ENCODE assay signal across 25 cellular contexts in genomic region chr20:19308151-19308550, GRCh38.
DNase-seq lines count a peak whose midpoint lies in the region; TF ChIP-seq lines count a peak whose summit lies in the region.
"Had no signal": no experiment of that assay in that cellular context is flagged by ENCODE, and none has a peak within 500 bp of the region (broad histone marks: within the 10 kb centered on the region; RNA-seq: fewer than 3 reads in every experiment).

No MANE protein-coding gene starts in this region.

- no peak for TF ChIP-seq POLR2A in NB4 (IDR thresholded peaks at IDR 0.05; ENCODE audit: extremely low read depth, insufficient read length)

- no peaks in the 10 kb centered on the region for H3K4me1 Mint-ChIP-seq in osteocyte (ENCODE audit: unreplicated experiment)
- H3K4me1 Mint-ChIP-seq: CD4-positive, alpha-beta memory T cell had no signal

- H3K36me3 Mint-ChIP-seq in osteocyte (ENCODE audit: unreplicated experiment): no peaks in the 10 kb centered on the region
- H3K36me3 Mint-ChIP-seq: CD4-positive, alpha-beta memory T cell had no signal

- no peak for TF ChIP-seq CTCF in NB4 (IDR thresholded peaks at IDR 0.05; ENCODE audit: low read depth, low read length)
- no peak for TF ChIP-seq CTCF in osteocyte (IDR thresholded peaks at IDR 0.05)

- H3K4me3 ChIP-seq in NB4 (ENCODE audit: low read depth, low read length): no peak overlapping the region
- H3K4me3 ChIP-seq: GM12878, PC-9 had no signal

- H3K9me3 Mint-ChIP-seq in osteocyte (ENCODE audit: unreplicated experiment): no peaks in the 10 kb centered on the region

- no peak overlapping the region for H3K4me3 Mint-ChIP-seq in osteocyte (ENCODE audit: unreplicated experiment)
- H3K4me3 Mint-ChIP-seq: CD4-positive, alpha-beta memory T cell; HFFc6 had no signal

- no peak overlapping the region for H3K27ac Mint-ChIP-seq in osteocyte (ENCODE audit: unreplicated experiment)
- H3K27ac Mint-ChIP-seq: CD4-positive, alpha-beta memory T cell; HFFc6 had no signal

- no peaks in the 10 kb centered on the region for H3K27me3 Mint-ChIP-seq in osteocyte (ENCODE audit: unreplicated experiment)
- H3K27me3 Mint-ChIP-seq: CD4-positive, alpha-beta memory T cell had no signal

- DNase-seq in CD1c-positive myeloid dendritic cell (ENCODE audit: extremely low spot score) (peak; percentile 7), NB4 (ENCODE audit: low read depth) (peak; percentile 74), SIG-M5 (lab: John Stamatoyannopoulos, UW) (peak; percentile 66), osteocyte (ENCODE audit: extremely low spot score, unreplicated experiment) (peak; percentile 21), NCI-H146 treated with DMSO at 0.1 percent for 48 hours (lab: John Stamatoyannopoulos, UW; ENCODE audit: unreplicated experiment) (no peak), NCI-H2227 (lab: John Stamatoyannopoulos, UW; ENCODE audit: unreplicated experiment) (no peak)
- DNase-seq in activated CD8-positive, alpha-beta memory T cell treated with anti-CD3 and anti-CD28 coated beads for 24 hours: no peak
- DNase-seq: Caco-2; CD4-positive, alpha-beta memory T cell; DMS 273 treated with DMSO at 0.1 percent for 48 hours; DMS79 treated with DMSO at 0.1 percent for 48 hours; H7; HFFc6; KBM-7; MM.1S; NCI-H187; NCI-H510A treated with DMSO at 0.1 percent for 48 hours; NCI-H774; NK-92 treated with Interleukin-12 subunit alpha and Interleukin-12 subunit beta, amount 100 ng/mL, for 24 hours; PC-9; RPMI8226; SHP77; SK-N-SH; T-helper 1 cell had no signal

Comparison
In these comparisons a context has a peak if more than half of its experiments do, and no peak if none do; other contexts are left out.
1. DNase-seq: peak in CD1c-positive myeloid dendritic cell (single experiment), NB4 (single experiment), SIG-M5 (single experiment) and osteocyte (single experiment); none in NCI-H146 treated with DMSO at 0.1 percent for 48 hours (single experiment), activated CD8-positive, alpha-beta memory T cell treated with anti-CD3 and anti-CD28 coated beads for 24 hours (single experiment) and NCI-H2227 (single experiment).